10 cellular contexts compared by ENCODE assay signal in the genomic region with DNA sequence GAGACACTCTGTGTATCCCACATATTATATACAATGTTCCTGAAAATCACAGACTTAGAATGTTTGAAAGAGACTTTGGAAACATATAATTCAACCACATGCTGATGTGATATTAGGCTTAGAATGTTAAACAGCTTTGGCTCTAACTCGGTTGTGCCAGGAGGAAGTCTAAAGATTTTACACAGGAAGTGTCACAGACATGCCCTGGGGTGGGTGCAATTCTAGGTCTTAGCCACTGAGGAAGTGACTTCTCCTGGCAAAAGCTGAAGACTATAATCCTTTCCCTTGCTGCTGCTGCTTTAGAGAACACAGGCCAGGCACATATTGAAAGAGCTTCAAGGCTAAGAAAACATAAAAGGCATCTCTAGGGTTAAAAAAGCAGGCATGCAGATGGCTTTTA. TPM values are rescaled to one million over a fixed set of nuclear protein-coding genes. Genes with fewer than 3 reads are reported as not detected.
A peak's percentile ranks its signal among the peaks of the same experiment; 100 is the strongest.
DNase-seq lines count a peak whose midpoint lies in the region; FAIRE-seq and TF ChIP-seq lines count a peak whose summit lies in the region.
"Had no signal": no experiment of that assay in that cellular context is flagged by ENCODE, and none has a peak within 500 bp of the region (broad histone marks: within the 10 kb centered on the region; RNA-seq: fewer than 3 reads in every experiment).

No MANE protein-coding gene starts in this region.

- TF ChIP-seq CTCF in osteocyte (IDR thresholded peaks at IDR 0.05): no peak
- no peak for TF ChIP-seq CTCF in Calu3 (IDR thresholded peaks at IDR 0.05; ENCODE audit: unreplicated experiment)

- BruUV-seq in Calu3 (replicated peaks; lab: Mats Ljungman, UMichigan): no TSS peak

- CTCF ChIA-PET in Calu3 (lab: Charles Lee): interaction anchor here (0.6 kb wide), 1 partner anchor 113 kb away, joined by 3 read pairs; no protein-coding TSS in a partner anchor

- peak overlapping the region; percentile 10 for H3K27ac Mint-ChIP-seq in osteocyte (ENCODE audit: unreplicated experiment)
- no peak overlapping the region for H3K27ac Mint-ChIP-seq in Calu3 (ENCODE audit: unreplicated experiment)

- DNase-seq in GM12891 (ENCODE audit: insufficient read length, low spot score): no peak
- peak; percentile 35 for DNase-seq in NAMALWA (ENCODE audit: low spot score)
- peak; percentile 22 for DNase-seq in activated T-cell treated with anti-CD3 and anti-CD28 coated beads for 1 hour (ENCODE audit: low read depth)
- no peak for DNase-seq in osteocyte (ENCODE audit: extremely low spot score, unreplicated experiment)
- no peak for DNase-seq in NCI-H2029 treated with DMSO at 0.1 percent for 48 hours (lab: John Stamatoyannopoulos, UW)
- no peak for DNase-seq in amygdala (lab: John Stamatoyannopoulos, UW)
- DNase-seq in Calu3: no peak
- no peak for DNase-seq in 8988T
- DNase-seq: left ventricle myocardium superior, SJCRH30 had no signal

- H3K27me3 Mint-ChIP-seq in osteocyte (ENCODE audit: unreplicated experiment) (no peaks in the 10 kb centered on the region), Calu3 (ENCODE audit: unreplicated experiment) (no peaks in the 10 kb centered on the region)

- H3K4me3 Mint-ChIP-seq in osteocyte (ENCODE audit: unreplicated experiment): no peak overlapping the region
- no peak overlapping the region for H3K4me3 Mint-ChIP-seq in Calu3 (ENCODE audit: low read depth, unreplicated experiment)

- peak; percentile 28 for FAIRE-seq in GM12891 (lab: Jason Lieb, UNC)

- H3K36me3 Mint-ChIP-seq in osteocyte (ENCODE audit: unreplicated experiment) (no peaks in the 10 kb centered on the region), Calu3 (ENCODE audit: insufficient read depth, unreplicated experiment) (no peaks in the 10 kb centered on the region)

- no peak for TF ChIP-seq POLR2A in GM12891 (IDR thresholded peaks at IDR 0.05; ENCODE audit: low read depth, low read length)

- intact Hi-C loops in Calu3 (cut with micrococcal nuclease; ENCODE audit: unreplicated experiment): no loop called here

- H3K9me3 Mint-ChIP-seq in osteocyte (ENCODE audit: unreplicated experiment) (no peaks in the 10 kb centered on the region), Calu3 (ENCODE audit: low read depth, unreplicated experiment) (no peaks in the 10 kb centered on the region)

- H3K4me1 Mint-ChIP-seq in osteocyte (ENCODE audit: unreplicated experiment) (peaks cover 11% of the 10 kb centered on the region), Calu3 (ENCODE audit: low read depth, unreplicated experiment) (peaks cover 10% of the 10 kb centered on the region)

TF ChIP-seq in GM12891, 5 proteins besides CTCF, POLR2A, EP300 and RAD21:
- no peak for TF ChIP-seq PAX5 (IDR thresholded peaks at IDR 0.05; ENCODE audit: insufficient read depth, low read length, severe bottlenecking)
- TF ChIP-seq SPI1 (IDR thresholded peaks at IDR 0.05; ENCODE audit: low read depth, low read length): peak; percentile 30; the same call in 1 of the 2 replicates
TF ChIP-seq in GM12891: peak in this region for 1.

RNA-seq across cellular contexts. Expression of gene RPL5, which starts 51.0 kb away (rescaled TPM):
- polyA plus RNA-seq in GM12891 (2012; ENCODE audit: low read depth, missing spikeins): 3,960 TPM
- total RNA-seq in osteocyte (870 and 883 TPM in 2 replicates), Calu3 (2022) (672 and 835 TPM in 2 replicates)

Comparison
In these comparisons a context has a peak if more than half of its experiments do, and no peak if none do; other contexts are left out.
1. DNase-seq: peak in NAMALWA (single experiment) and activated T-cell treated with anti-CD3 and anti-CD28 coated beads for 1 hour (single experiment); none in GM12891 (single experiment), osteocyte (single experiment), NCI-H2029 treated with DMSO at 0.1 percent for 48 hours (single experiment), amygdala (0 of 56), Calu3 (single experiment) and 8988T (single experiment).